Comparison of ENCODE assay signal across 1 cellular context in the genomic region with DNA sequence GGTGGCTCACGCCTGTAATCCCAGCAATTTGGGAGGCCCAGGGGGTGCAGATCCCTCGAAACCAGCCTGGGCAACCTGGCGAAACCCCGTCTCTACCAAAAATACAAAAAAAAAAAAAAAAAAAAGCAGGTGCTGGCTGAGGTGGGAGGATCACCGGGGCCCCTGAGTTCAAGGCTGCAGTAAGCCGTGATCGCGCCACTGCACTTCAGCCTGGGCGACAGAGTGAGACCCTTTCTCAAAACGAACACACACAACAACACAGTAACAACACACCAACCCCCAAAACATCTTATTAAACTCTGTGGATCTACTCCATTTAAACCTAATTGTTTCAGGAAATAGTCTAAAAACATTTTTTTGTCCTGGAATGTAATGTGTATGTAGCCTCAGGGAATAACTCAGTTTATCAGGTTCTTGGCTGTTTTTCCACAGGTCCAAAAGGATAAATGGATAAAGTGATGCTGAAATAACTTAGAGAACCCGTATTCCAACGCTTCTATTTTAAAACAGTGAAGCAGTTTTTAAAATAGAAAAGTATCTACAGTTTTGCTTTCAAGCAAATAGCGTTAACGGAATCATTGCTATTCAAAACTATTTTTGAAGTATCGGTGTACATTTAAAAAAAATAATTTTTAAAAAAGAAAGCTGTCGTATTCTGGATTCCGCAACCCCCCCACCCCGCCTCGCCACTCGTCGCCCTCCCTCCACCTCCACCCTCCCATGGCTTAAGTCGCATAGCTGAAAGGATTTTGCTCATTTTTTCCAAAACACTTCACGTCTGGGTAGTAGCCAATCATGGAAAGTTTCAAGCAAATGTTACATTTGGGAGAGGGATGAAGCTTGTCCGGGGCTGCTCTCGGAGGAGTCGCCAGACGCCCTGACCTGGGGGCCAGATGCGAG.
TF ChIP-seq lines count a peak whose summit lies in the region.

No MANE protein-coding gene starts in this region.

TF ChIP-seq in H1, 55 proteins besides CTCF, POLR2A, EP300 and RAD21 (continued from another document):
- TF ChIP-seq, protein P1, sequence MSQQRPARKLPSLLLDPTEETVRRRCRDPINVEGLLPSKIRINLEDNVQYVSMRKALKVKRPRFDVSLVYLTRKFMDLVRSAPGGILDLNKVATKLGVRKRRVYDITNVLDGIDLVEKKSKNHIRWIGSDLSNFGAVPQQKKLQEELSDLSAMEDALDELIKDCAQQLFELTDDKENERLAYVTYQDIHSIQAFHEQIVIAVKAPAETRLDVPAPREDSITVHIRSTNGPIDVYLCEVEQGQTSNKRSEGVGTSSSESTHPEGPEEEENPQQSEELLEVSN (IDR thresholded peaks at IDR 0.05), result no peak
- TF ChIP-seq, protein P2, sequence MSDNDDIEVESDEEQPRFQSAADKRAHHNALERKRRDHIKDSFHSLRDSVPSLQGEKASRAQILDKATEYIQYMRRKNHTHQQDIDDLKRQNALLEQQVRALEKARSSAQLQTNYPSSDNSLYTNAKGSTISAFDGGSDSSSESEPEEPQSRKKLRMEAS (IDR thresholded peaks at IDR 0.05), result no peak
- no peak for TF ChIP-seq YY1 (IDR thresholded peaks at IDR 0.05; ENCODE audit: low read depth, low read length)
- TF ChIP-seq BCL11A (IDR thresholded peaks at IDR 0.05; ENCODE audit: low read depth in 2 of 2, low read length in 2 of 2), result no peak
TF ChIP-seq in H1: peak in this region for 0.
